In genomic region chr6:32692019-32692418, GRCh38 we compare ENCODE assay signal across 9 cellular contexts. TPM values are rescaled to one million over a fixed set of nuclear protein-coding genes. Genes with fewer than 3 reads are reported as not detected.
DNase-seq lines count a peak whose midpoint lies in the region; ATAC-seq and TF ChIP-seq lines count a peak whose summit lies in the region.
"Had no signal": no experiment of that assay in that cellular context is flagged by ENCODE, and none has a peak within 500 bp of the region (broad histone marks: within the 10 kb centered on the region; RNA-seq: fewer than 3 reads in every experiment).

No MANE protein-coding gene starts in this region.

- H3K36me3 ChIP-seq in Panc1 (ENCODE audit: control insufficient read depth, insufficient read depth, low read length) (no peaks in the 10 kb centered on the region), mucosa of descending colon (ENCODE audit: low read depth) (no peaks in the 10 kb centered on the region)

- no TSS peak for BruUV-seq in Panc1 (replicated peaks; lab: Mats Ljungman, UMichigan)

- POLR2A ChIA-PET in Panc1 (lab: Charles Lee): no interaction called here

- TF ChIP-seq CTCF in GM12874 (IDR thresholded peaks at IDR 0.05; ENCODE audit: insufficient read depth, low read depth, low read length) (0 out of 2 replicates have a peak, but pooled peaks have one; percentile 42), Panc1 (IDR thresholded peaks at IDR 0.05) (peak; percentile 70), mucosa of descending colon (IDR thresholded peaks at IDR 0.05) (peak; percentile 17), omental fat pad (IDR thresholded peaks at IDR 0.05) (no peak)

- H3K9me3 ChIP-seq in Panc1 (ENCODE audit: control insufficient read depth, insufficient read depth, low read depth, low read length): no peaks in the 10 kb centered on the region
- H3K9me3 ChIP-seq in mucosa of descending colon: no peaks in the 10 kb centered on the region

- H3K4me1 ChIP-seq in Panc1 (ENCODE audit: control insufficient read depth, insufficient read depth, low read length) (no peaks in the 10 kb centered on the region), mucosa of descending colon (ENCODE audit: low read depth) (no peaks in the 10 kb centered on the region)

- H3K4me3 ChIP-seq in Panc1 (ENCODE audit: low read depth in 2 of 2, low read length in 2 of 2) (no peak overlapping the region), mucosa of descending colon (no peak overlapping the region)

- H3K4me3 Mint-ChIP-seq in activated naive CD4-positive, alpha-beta T cell treated with anti-CD3 and anti-CD28 coated beads, Interleukin-2, amount 10 ng/mL, durations not matched to agents 7 days and 5 days: no peak overlapping the region

- H3K27me3 ChIP-seq in Panc1 (ENCODE audit: control insufficient read depth, insufficient read depth, low read length): peaks cover 11% of the 10 kb centered on the region

- CTCF ChIA-PET in Panc1 (lab: Charles Lee): interaction anchor here (0.5 kb wide), 1 partner anchor 70 kb away, joined by 3 read pairs; no protein-coding TSS in a partner anchor
- CTCF ChIA-PET in activated naive CD4-positive, alpha-beta T cell treated with anti-CD3 and anti-CD28 coated beads, Interleukin-2, amount 10 ng/mL, durations not matched to agents 7 days and 5 days (lab: Charles Lee): interaction anchor here (0.6 to 1.6 kb wide), 15 partner anchors 9 to 279 kb away, joined by 3 to 12 read pairs (median 4); partner anchors contain the start of gene HLA-DQB1

- in situ Hi-C loops in Panc1 (cut with HindIII; ENCODE audit: low pct_unique_long_range_greater_than_20kb, low sequenced_read_pairs): no loop called here

- peaks cover 15% of the 10 kb centered on the region for H3K4me1 Mint-ChIP-seq in activated naive CD4-positive, alpha-beta T cell treated with anti-CD3 and anti-CD28 coated beads, Interleukin-2, amount 10 ng/mL, durations not matched to agents 7 days and 5 days

- ATAC-seq in Panc1 (no peak), mucosa of descending colon (peak; percentile 83), HG03520 (IDR thresholded peaks at IDR 0.05; ENCODE audit: unreplicated experiment) (no peak), omental fat pad (ENCODE audit: low FRiP score) (no peak), HG02588 (IDR thresholded peaks at IDR 0.05; ENCODE audit: unreplicated experiment) (no peak)

- H3K27ac Mint-ChIP-seq in activated naive CD4-positive, alpha-beta T cell treated with anti-CD3 and anti-CD28 coated beads, Interleukin-2, amount 10 ng/mL, durations not matched to agents 7 days and 5 days: no peak overlapping the region

- DNase-seq in Panc1 (ENCODE audit: low read depth, low spot score) (peak; percentile 17), mucosa of descending colon (peak in 2 of 3 donors; percentile 42 to 58), mesenteric fat pad (ENCODE audit: low spot score) (no peak), omental fat pad (ENCODE audit: low spot score) (no peak)
- DNase-seq in activated naive CD4-positive, alpha-beta T cell treated with anti-CD3 and anti-CD28 coated beads, Interleukin-2, amount 10 ng/mL, durations not matched to agents 7 days and 5 days: peak; percentile 73

- H3K27me3 Mint-ChIP-seq in activated naive CD4-positive, alpha-beta T cell treated with anti-CD3 and anti-CD28 coated beads, Interleukin-2, amount 10 ng/mL, durations not matched to agents 7 days and 5 days: peaks cover 38% of the 10 kb centered on the region

- no peaks in the 10 kb centered on the region for H3K9me3 Mint-ChIP-seq in activated naive CD4-positive, alpha-beta T cell treated with anti-CD3 and anti-CD28 coated beads, Interleukin-2, amount 10 ng/mL, durations not matched to agents 7 days and 5 days

- intact Hi-C loops in Panc1 (cut with micrococcal nuclease; ENCODE audit: unreplicated experiment): no loop called here
- intact Hi-C loops in mucosa of descending colon (cut with DNase I, micrococcal nuclease): loop anchor here in 1 of 2 donors (10.0 kb wide), 1 partner anchor 447 kb away; no protein-coding TSS in a partner anchor

- H3K27ac ChIP-seq in Panc1 (ENCODE audit: low read length): no peak overlapping the region

- H3K36me3 Mint-ChIP-seq in activated naive CD4-positive, alpha-beta T cell treated with anti-CD3 and anti-CD28 coated beads, Interleukin-2, amount 10 ng/mL, durations not matched to agents 7 days and 5 days: no peaks in the 10 kb centered on the region

RNA-seq across cellular contexts. Expression of gene HLA-DQB1, which starts 25.6 kb away (rescaled TPM):
- 0.51 TPM for total RNA-seq in Panc1 (2021; ENCODE audit: unreplicated experiment)
- polyA plus RNA-seq in Panc1 (2012; ENCODE audit: insufficient read length): not detected
- total RNA-seq in mucosa of descending colon: 10 to 100 TPM in 2 of 3 donors, 1 to 10 TPM in 1; 4.7 to 18.6 (median 14.9) TPM
- total RNA-seq in mesenteric fat pad: 21.5 TPM
- 1 to 10 TPM; 1.6 to 9.1 (median 2.4) TPM for total RNA-seq in omental fat pad
- total RNA-seq: HT1080 had no signal

RNA-seq across cellular contexts. Expression of gene HLA-DQA2, which starts 49.2 kb away (rescaled TPM):
- total RNA-seq in Panc1 (2021; ENCODE audit: unreplicated experiment) (not detected), mucosa of descending colon (1 to 10 TPM in 1 of 3 donors, not detected in 2; 1.6 TPM), mesenteric fat pad (1.5 TPM), omental fat pad (1 to 10 TPM in 1 of 4 donors, under 1 TPM in 2, not detected in 1; 0.56 to 2.4 (median 0.96) TPM)
- not detected for polyA plus RNA-seq in Panc1 (2012; ENCODE audit: insufficient read length)
- total RNA-seq: HT1080 had no signal

RNA-seq across cellular contexts. Expression of gene HLA-DQA1, which starts 54.8 kb away (rescaled TPM):
- 0.39 TPM for total RNA-seq in Panc1 (2021; ENCODE audit: unreplicated experiment)
- not detected for polyA plus RNA-seq in Panc1 (2012; ENCODE audit: insufficient read length)
- 10 to 100 TPM in 2 of 3 donors, 1 to 10 TPM in 1; 9.9 to 36.2 (median 24.1) TPM for total RNA-seq in mucosa of descending colon
- 12.7 TPM for total RNA-seq in mesenteric fat pad
- 10 to 100 TPM in 1 of 4 donors, 1 to 10 TPM in 3; 1.8 to 14.5 (median 6.8) TPM for total RNA-seq in omental fat pad
- total RNA-seq: HT1080 had no signal

Comparison
In these comparisons a context has a peak if more than half of its experiments do, and no peak if none do; other contexts are left out.
1. CTCF ChIP-seq: peak in GM12874 (single experiment), Panc1 (single experiment) and mucosa of descending colon (single experiment); none in omental fat pad (0 of 3).
2. DNase-seq: peak in Panc1 (single experiment), activated naive CD4-positive, alpha-beta T cell treated with anti-CD3 and anti-CD28 coated beads, Interleukin-2, amount 10 ng/mL, durations not matched to agents 7 days and 5 days (single experiment) and mucosa of descending colon (2 of 3); none in mesenteric fat pad (single experiment) and omental fat pad (single experiment).